In genomic region chr16:19135896-19136438, GRCh38 we compare ENCODE assay signal across 1 cellular context.
TF ChIP-seq lines count a peak whose summit lies in the region.

No MANE protein-coding gene starts in this region.

TF ChIP-seq in SK-N-SH treated with all-trans-retinoic acid at 6 μM for 48 hours, 23 proteins besides CTCF, POLR2A, EP300 and RAD21 (continued from another document):
- TF ChIP-seq, protein P1, sequence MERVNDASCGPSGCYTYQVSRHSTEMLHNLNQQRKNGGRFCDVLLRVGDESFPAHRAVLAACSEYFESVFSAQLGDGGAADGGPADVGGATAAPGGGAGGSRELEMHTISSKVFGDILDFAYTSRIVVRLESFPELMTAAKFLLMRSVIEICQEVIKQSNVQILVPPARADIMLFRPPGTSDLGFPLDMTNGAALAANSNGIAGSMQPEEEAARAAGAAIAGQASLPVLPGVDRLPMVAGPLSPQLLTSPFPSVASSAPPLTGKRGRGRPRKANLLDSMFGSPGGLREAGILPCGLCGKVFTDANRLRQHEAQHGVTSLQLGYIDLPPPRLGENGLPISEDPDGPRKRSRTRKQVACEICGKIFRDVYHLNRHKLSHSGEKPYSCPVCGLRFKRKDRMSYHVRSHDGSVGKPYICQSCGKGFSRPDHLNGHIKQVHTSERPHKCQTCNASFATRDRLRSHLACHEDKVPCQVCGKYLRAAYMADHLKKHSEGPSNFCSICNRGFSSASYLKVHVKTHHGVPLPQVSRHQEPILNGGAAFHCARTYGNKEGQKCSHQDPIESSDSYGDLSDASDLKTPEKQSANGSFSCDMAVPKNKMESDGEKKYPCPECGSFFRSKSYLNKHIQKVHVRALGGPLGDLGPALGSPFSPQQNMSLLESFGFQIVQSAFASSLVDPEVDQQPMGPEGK (CRISPR knock-in tag; IDR thresholded peaks at IDR 0.05; ENCODE audit: borderline replicate concordance) = no peak
- TF ChIP-seq ISL1 (CRISPR knock-in tag; IDR thresholded peaks at IDR 0.05) (no peak), CSDC2 (CRISPR knock-in tag; IDR thresholded peaks at IDR 0.05) (no peak), ZNF70 (CRISPR knock-in tag; IDR thresholded peaks at IDR 0.05) (no peak), ZNF565 (CRISPR knock-in tag; conservative IDR thresholded peaks at IDR 0.05; ENCODE audit: low read depth) (no peak), ZC3H10 (CRISPR knock-in tag; IDR thresholded peaks at IDR 0.05) (no peak), ZNF8 (CRISPR knock-in tag; IDR thresholded peaks at IDR 0.05) (no peak), GLIS3 (CRISPR knock-in tag; IDR thresholded peaks at IDR 0.05) (no peak), PPARA (CRISPR knock-in tag; IDR thresholded peaks at IDR 0.05; ENCODE audit: borderline replicate concordance) (no peak), TSHZ2 (CRISPR knock-in tag; IDR thresholded peaks at IDR 0.05) (no peak), ARNTL (CRISPR knock-in tag; IDR thresholded peaks at IDR 0.05; ENCODE audit: borderline replicate concordance, low read depth) (no peak), ZFP3 (CRISPR knock-in tag; IDR thresholded peaks at IDR 0.05) (no peak), ZFP30 (CRISPR knock-in tag; IDR thresholded peaks at IDR 0.05) (no peak)
- TF ChIP-seq, protein P2, sequence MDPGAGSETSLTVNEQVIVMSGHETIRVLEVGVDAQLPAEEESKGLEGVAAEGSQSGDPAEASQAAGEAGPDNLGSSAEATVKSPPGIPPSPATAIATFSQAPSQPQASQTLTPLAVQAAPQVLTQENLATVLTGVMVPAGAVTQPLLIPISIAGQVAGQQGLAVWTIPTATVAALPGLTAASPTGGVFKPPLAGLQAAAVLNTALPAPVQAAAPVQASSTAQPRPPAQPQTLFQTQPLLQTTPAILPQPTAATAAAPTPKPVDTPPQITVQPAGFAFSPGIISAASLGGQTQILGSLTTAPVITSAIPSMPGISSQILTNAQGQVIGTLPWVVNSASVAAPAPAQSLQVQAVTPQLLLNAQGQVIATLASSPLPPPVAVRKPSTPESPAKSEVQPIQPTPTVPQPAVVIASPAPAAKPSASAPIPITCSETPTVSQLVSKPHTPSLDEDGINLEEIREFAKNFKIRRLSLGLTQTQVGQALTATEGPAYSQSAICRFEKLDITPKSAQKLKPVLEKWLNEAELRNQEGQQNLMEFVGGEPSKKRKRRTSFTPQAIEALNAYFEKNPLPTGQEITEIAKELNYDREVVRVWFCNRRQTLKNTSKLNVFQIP (CRISPR knock-in tag; IDR thresholded peaks at IDR 0.05; ENCODE audit: borderline replicate concordance, low read depth) = no peak
